11 cellular contexts compared by ENCODE assay signal in genomic region chr18:43286187-43286586, GRCh38. TPM values are rescaled to one million over a fixed set of nuclear protein-coding genes. Genes with fewer than 3 reads are reported as not detected.
"Had no signal": no experiment of that assay in that cellular context is flagged by ENCODE, and none has a peak within 500 bp of the region (broad histone marks: within the 10 kb centered on the region; RNA-seq: fewer than 3 reads in every experiment).

No MANE protein-coding gene starts in this region.

RNA-seq across cellular contexts. Expression of gene SYT4, which starts 8.9 kb away (rescaled TPM):
- total RNA-seq: kidney epithelial cell, left ventricle myocardium inferior, lower leg skin, natural killer cell, osteocyte, pulmonary artery endothelial cell, renal cortical epithelial cell, right lobe of liver, skeletal muscle tissue, tibial nerve, ureter had no signal
